Comparison of ENCODE assay signal across 10 cellular contexts in genomic region chr6:158780963-158781691, GRCh38. TPM values are rescaled to one million over a fixed set of nuclear protein-coding genes. Genes with fewer than 3 reads are reported as not detected.
DNase-seq lines count a peak whose midpoint lies in the region; ATAC-seq, FAIRE-seq and TF ChIP-seq lines count a peak whose summit lies in the region.
"Had no signal": no experiment of that assay in that cellular context is flagged by ENCODE, and none has a peak within 500 bp of the region (broad histone marks: within the 10 kb centered on the region; RNA-seq: fewer than 3 reads in every experiment).

No MANE protein-coding gene starts in this region.

- no peak for ATAC-seq in CD4-positive, CD25-positive, alpha-beta regulatory T cell (ENCODE audit: low read depth in 2 of 2)

- no peaks in the 10 kb centered on the region for H3K9me3 ChIP-seq in CD4-positive, CD25-positive, alpha-beta regulatory T cell (ENCODE audit: control insufficient read depth in 2 of 2, low read length in 2 of 2)
- H3K9me3 ChIP-seq in HUES64 (ENCODE audit: insufficient read depth, low read depth, low read length) (no peaks in the 10 kb centered on the region), endodermal cell (ENCODE audit: control insufficient read depth, low read length) (no peaks in the 10 kb centered on the region), A673 (ENCODE audit: low read depth, low read length, poor library complexity, severe bottlenecking) (no peaks in the 10 kb centered on the region)

- POLR2A ChIA-PET in A673 (lab: Charles Lee; ENCODE audit: low non-redundant PET): no interaction called here

- peaks cover 15 to 44% (median 36%) of the 10 kb centered on the region in 4 donors for H3K4me1 Mint-ChIP-seq in CD4-positive, CD25-positive, alpha-beta regulatory T cell
- H3K4me1 Mint-ChIP-seq in endodermal cell (peaks cover 26% of the 10 kb centered on the region), nephron progenitor cell (peaks cover 34% of the 10 kb centered on the region), HFFc6 (ENCODE audit: low read depth) (peaks cover 16% of the 10 kb centered on the region)

- H3K27ac Mint-ChIP-seq in CD4-positive, CD25-positive, alpha-beta regulatory T cell: peak overlapping the region; percentile 23 to 78 (median 27)
- peak overlapping the region; percentile 40 for H3K27ac Mint-ChIP-seq in endodermal cell
- peak overlapping the region; percentile 84 for H3K27ac Mint-ChIP-seq in nephron progenitor cell
- no peak overlapping the region for H3K27ac Mint-ChIP-seq in HFFc6

- H3K27me3 Mint-ChIP-seq in CD4-positive, CD25-positive, alpha-beta regulatory T cell: no peaks in the 10 kb centered on the region
- H3K27me3 Mint-ChIP-seq in endodermal cell (ENCODE audit: insufficient read depth) (no peaks in the 10 kb centered on the region), nephron progenitor cell (ENCODE audit: low read depth, poor library complexity) (no peaks in the 10 kb centered on the region), HFFc6 (ENCODE audit: insufficient read depth) (no peaks in the 10 kb centered on the region)

- H3K9ac ChIP-seq in HUES64 (ENCODE audit: low read depth, low read length) (no peak overlapping the region), endodermal cell (ENCODE audit: extremely low read depth, low read length, poor library complexity, severe bottlenecking) (no peak overlapping the region)

- TF ChIP-seq CTCF in endodermal cell (conservative IDR thresholded peaks at IDR 0.05) (no peak), nephron progenitor cell (IDR thresholded peaks at IDR 0.05) (no peak), A673 (conservative IDR thresholded peaks at IDR 0.05; ENCODE audit: low read depth, low read length) (no peak), HFFc6 (IDR thresholded peaks at IDR 0.05) (no peak)

- intact Hi-C loops in A673 (cut with micrococcal nuclease; ENCODE audit: unreplicated experiment): no loop called here

- 93% methylated on average over 11 of the region's 11 CpGs for WGBS in HUES64
- 95 to 97% methylated on average over 11 of the region's 11 CpGs for WGBS in endodermal cell (ENCODE audit: insufficient coverage in 1 of 2, insufficient read length in 1 of 2), 2 experiments

- DNase-seq in CD4-positive, CD25-positive, alpha-beta regulatory T cell: no peak
- DNase-seq in endodermal cell (no peak), nephron progenitor cell (no peak), urothelium cell line (ENCODE audit: low spot score) (no peak), A673 (ENCODE audit: low spot score) (no peak), NCI-H1048 (lab: John Stamatoyannopoulos, UW) (no peak), HFFc6 (no peak)
- DNase-seq: NCI-H226 had no signal

- no peak overlapping the region for H3K4me3 ChIP-seq in CD4-positive, CD25-positive, alpha-beta regulatory T cell (ENCODE audit: low read depth, low read length)
- H3K4me3 ChIP-seq in HUES64 (ENCODE audit: low read length): no peak overlapping the region
- no peak overlapping the region for H3K4me3 ChIP-seq in endodermal cell (ENCODE audit: low read length)
- no peak overlapping the region for H3K4me3 ChIP-seq in A673 (ENCODE audit: low read depth, low read length, poor library complexity, severe bottlenecking)

- CTCF ChIA-PET in A673 (lab: Charles Lee): no interaction called here

- H3K9me3 Mint-ChIP-seq in CD4-positive, CD25-positive, alpha-beta regulatory T cell: peaks cover 0 to 2% (median 0%) of the 10 kb centered on the region in 7 donors
- H3K9me3 Mint-ChIP-seq in endodermal cell: no peaks in the 10 kb centered on the region
- H3K9me3 Mint-ChIP-seq in nephron progenitor cell: no peaks in the 10 kb centered on the region
- no peaks in the 10 kb centered on the region for H3K9me3 Mint-ChIP-seq in HFFc6

- no peak for FAIRE-seq in urothelium cell line (lab: Jason Lieb, UNC)
- FAIRE-seq: TTC549 had no signal

- no peaks in the 10 kb centered on the region for H3K4me1 ChIP-seq in CD4-positive, CD25-positive, alpha-beta regulatory T cell (ENCODE audit: control insufficient read depth, insufficient read depth, low read length, poor library complexity, severe bottlenecking)
- peaks cover 5% of the 10 kb centered on the region for H3K4me1 ChIP-seq in HUES64 (ENCODE audit: insufficient read depth, low read length)
- H3K4me1 ChIP-seq in endodermal cell (ENCODE audit: control insufficient read depth, insufficient read depth, low read length): no peaks in the 10 kb centered on the region
- no peaks in the 10 kb centered on the region for H3K4me1 ChIP-seq in A673 (ENCODE audit: insufficient read depth, low read length, poor library complexity, severe bottlenecking)

- no TSS peak for BruUV-seq in A673 (replicated peaks; lab: Mats Ljungman, UMichigan)

- peaks cover 98% of the 10 kb centered on the region for H3K36me3 ChIP-seq in CD4-positive, CD25-positive, alpha-beta regulatory T cell (ENCODE audit: control insufficient read depth, insufficient read depth, low read length)
- H3K36me3 ChIP-seq in HUES64 (ENCODE audit: insufficient read depth, low read length) (peaks cover 98% of the 10 kb centered on the region), endodermal cell (ENCODE audit: control insufficient read depth, insufficient read depth, low read length) (peaks cover 96% of the 10 kb centered on the region), A673 (ENCODE audit: insufficient read depth, low read length, poor library complexity, severe bottlenecking) (peaks cover 77% of the 10 kb centered on the region)

- no peaks in the 10 kb centered on the region for H3K27me3 ChIP-seq in CD4-positive, CD25-positive, alpha-beta regulatory T cell (ENCODE audit: control insufficient read depth, insufficient read depth, low read length)
- H3K27me3 ChIP-seq in HUES64 (ENCODE audit: insufficient read depth, low read length) (no peaks in the 10 kb centered on the region), endodermal cell (ENCODE audit: control insufficient read depth, insufficient read depth, low read length, poor library complexity, severe bottlenecking) (no peaks in the 10 kb centered on the region), A673 (replicated peaks; ENCODE audit: insufficient read depth, low read depth, low read length, poor library complexity) (no peaks in the 10 kb centered on the region)

- H3K4me3 Mint-ChIP-seq in CD4-positive, CD25-positive, alpha-beta regulatory T cell: no peak overlapping the region
- H3K4me3 Mint-ChIP-seq in endodermal cell (no peak overlapping the region), nephron progenitor cell (no peak overlapping the region), HFFc6 (no peak overlapping the region)

- peaks cover 63% of the 10 kb centered on the region for H3K36me3 Mint-ChIP-seq in CD4-positive, CD25-positive, alpha-beta regulatory T cell
- peaks cover 93% of the 10 kb centered on the region for H3K36me3 Mint-ChIP-seq in endodermal cell (ENCODE audit: low read depth)
- peaks cover 75% of the 10 kb centered on the region for H3K36me3 Mint-ChIP-seq in nephron progenitor cell (ENCODE audit: low read depth)
- H3K36me3 Mint-ChIP-seq in HFFc6 (ENCODE audit: low read depth): peaks cover 49% of the 10 kb centered on the region

- H3K27ac ChIP-seq in CD4-positive, CD25-positive, alpha-beta regulatory T cell (ENCODE audit: insufficient read depth, low read length, poor library complexity, severe bottlenecking): no peak overlapping the region
- H3K27ac ChIP-seq in HUES64 (ENCODE audit: low read depth, low read length): peak overlapping the region; percentile 24; the same call in 1 of the 2 replicates
- no peak overlapping the region for H3K27ac ChIP-seq in endodermal cell (ENCODE audit: low read depth, low read length)
- no peak overlapping the region for H3K27ac ChIP-seq in A673 (ENCODE audit: low read depth, low read length, poor library complexity, severe bottlenecking)

RNA-seq across cellular contexts. Expression of gene EZR, which starts 38.0 kb away (rescaled TPM):
- total RNA-seq in CD4-positive, CD25-positive, alpha-beta regulatory T cell: 559 TPM
- 100 to 1,000 TPM; 310 to 497 (median 365) TPM for polyA plus RNA-seq in CD4-positive, CD25-positive, alpha-beta regulatory T cell
- 158 TPM for polyA plus RNA-seq in HUES64 (2013, experiment 1 of 2)
- polyA plus RNA-seq in HUES64 (2013, experiment 2 of 2): 143 TPM
- total RNA-seq in endodermal cell (100 to 1,000 TPM; 145 to 209 TPM), A673 (2021) (144 and 146 TPM in 2 replicates)
- polyA plus RNA-seq in endodermal cell (2013, experiment 1 of 2): 118 TPM
- 115 TPM for polyA plus RNA-seq in endodermal cell (2013, experiment 2 of 2)
- 100 to 1,000 TPM; 118 to 183 (median 178) TPM for total RNA-seq in HFFc6 (2021; fragmentation: NEBNext Ultra II Directional; extraction: Animal tissue kit (Norgen Biotek cat#: 25700))
